In genomic region chr6:157982297-157982579, GRCh38 we compare ENCODE assay signal across 8 cellular contexts. TPM values are rescaled to one million over a fixed set of nuclear protein-coding genes. Genes with fewer than 3 reads are reported as not detected.
DNase-seq lines count a peak whose midpoint lies in the region; ATAC-seq and TF ChIP-seq lines count a peak whose summit lies in the region.

No MANE protein-coding gene starts in this region.

- no peak for TF ChIP-seq CTCF in VCaP (conservative IDR thresholded peaks at IDR 0.05)

- DNase-seq in CD4-positive, alpha-beta memory T cell = peak in 4 of 5 donors; percentile 22 to 62 (median 31)
- DNase-seq in HK-2 (ENCODE audit: unreplicated experiment) (peak; percentile 42), D341Med (ENCODE audit: low spot score) (no peak), NCI-H524 treated with DMSO at 0.1 percent for 48 hours (lab: John Stamatoyannopoulos, UW) (no peak)
- peak in 4 of 10 donors; percentile 17 to 28 (median 24) for DNase-seq in naive thymus-derived CD8-positive, alpha-beta T cell

- peak overlapping the region; percentile 71 for H3K27ac ChIP-seq in CD4-positive, alpha-beta memory T cell (ENCODE audit: low read depth, low read length)
- H3K27ac ChIP-seq in VCaP = peak overlapping the region; percentile 94
- H3K27ac ChIP-seq in esophagus (ENCODE audit: low read depth in 2 of 2, low read length in 1 of 2) = peak overlapping the region; percentile 40 to 86

- no peaks in the 10 kb centered on the region for H3K27me3 ChIP-seq in CD4-positive, alpha-beta memory T cell (ENCODE audit: insufficient read depth, low read length)
- H3K27me3 ChIP-seq in esophagus (ENCODE audit: control insufficient read depth in 1 of 2, insufficient read depth in 2 of 2, low read length in 2 of 2) = no peaks in the 10 kb centered on the region

- intact Hi-C loops in CD4-positive, alpha-beta memory T cell (cut with micrococcal nuclease) = loop anchor here (5.0 kb wide), 3 partner anchors 185 to 600 kb away; partner anchors contain the start of genes GTF2H5, SERAC1 and ZDHHC14

- peaks cover 0 to 7% of the 10 kb centered on the region in 2 donors for H3K36me3 Mint-ChIP-seq in CD4-positive, alpha-beta memory T cell
- H3K36me3 Mint-ChIP-seq in naive thymus-derived CD8-positive, alpha-beta T cell = no peaks in the 10 kb centered on the region

- H3K4me3 ChIP-seq in CD4-positive, alpha-beta memory T cell (ENCODE audit: low read length in 2 of 2) = peak overlapping the region; percentile 76 to 77
- peak overlapping the region; percentile 89 to 98 for H3K4me3 ChIP-seq in esophagus (ENCODE audit: low read depth in 1 of 2, low read length in 2 of 2)

- H3K27ac Mint-ChIP-seq in CD4-positive, alpha-beta memory T cell = peak overlapping the region; percentile 41 to 91 (median 86)
- H3K27ac Mint-ChIP-seq in naive thymus-derived CD8-positive, alpha-beta T cell = peak overlapping the region; percentile 37 to 93 (median 68)

- no peaks in the 10 kb centered on the region for H3K36me3 ChIP-seq in CD4-positive, alpha-beta memory T cell (ENCODE audit: insufficient read depth, low read length)
- no peaks in the 10 kb centered on the region for H3K36me3 ChIP-seq in esophagus (ENCODE audit: control insufficient read depth in 2 of 2, insufficient read depth in 2 of 2, low read length in 1 of 2)

- POLR2A ChIA-PET in CD4-positive, alpha-beta memory T cell (lab: Charles Lee; ENCODE audit: partially characterized antibody) = interaction anchor here (0.6 to 4.7 kb wide), 10 partner anchors 9 to 659 kb away, joined by 3 to 44 read pairs (median 5); no protein-coding TSS in a partner anchor
- POLR2A ChIA-PET in naive thymus-derived CD8-positive, alpha-beta T cell (lab: Charles Lee) = interaction anchor here (0.6 to 1.5 kb wide), 8 partner anchors 8 to 1126 kb away, joined by 3 to 10 read pairs (median 4); no protein-coding TSS in a partner anchor

- no peaks in the 10 kb centered on the region for H3K27me3 Mint-ChIP-seq in CD4-positive, alpha-beta memory T cell
- peaks cover 0 to 2% (median 0%) of the 10 kb centered on the region in 5 donors for H3K27me3 Mint-ChIP-seq in naive thymus-derived CD8-positive, alpha-beta T cell

- H3K4me3 Mint-ChIP-seq in CD4-positive, alpha-beta memory T cell = peak overlapping the region; percentile 88 to 94 (median 92)
- peak overlapping the region; percentile 74 to 91 (median 83) for H3K4me3 Mint-ChIP-seq in naive thymus-derived CD8-positive, alpha-beta T cell

- CTCF ChIA-PET in CD4-positive, alpha-beta memory T cell (lab: Charles Lee; ENCODE audit: partially characterized antibody) = interaction anchor here (0.6 to 5.0 kb wide), 9 partner anchors 10 to 226 kb away, joined by 3 to 48 read pairs (median 5); no protein-coding TSS in a partner anchor

- H3K4me1 ChIP-seq in CD4-positive, alpha-beta memory T cell (ENCODE audit: insufficient read depth, low read length) = peaks cover 44% of the 10 kb centered on the region
- H3K4me1 ChIP-seq in esophagus (ENCODE audit: control insufficient read depth in 2 of 2, insufficient read depth in 2 of 2, low read length in 1 of 2) = peaks cover 2 to 14% of the 10 kb centered on the region in 2 donors

- 3 to 4% methylated on average over 16 of the region's 16 CpGs for WGBS in esophagus, 2 donors

- ATAC-seq in GM19372 (IDR thresholded peaks at IDR 0.05; ENCODE audit: low read depth, unreplicated experiment) = peak; percentile 21
- peak in 1 of 2 donors; percentile 4 for ATAC-seq in naive thymus-derived CD8-positive, alpha-beta T cell

- H3K9me3 ChIP-seq in CD4-positive, alpha-beta memory T cell (ENCODE audit: control insufficient read depth in 1 of 2, low read length in 2 of 2) = no peaks in the 10 kb centered on the region
- no peaks in the 10 kb centered on the region for H3K9me3 ChIP-seq in esophagus (ENCODE audit: control insufficient read depth in 2 of 2, insufficient read depth in 1 of 2, low read depth in 1 of 2, low read length in 1 of 2)

- peaks cover 24 to 53% (median 39%) of the 10 kb centered on the region in 4 donors for H3K4me1 Mint-ChIP-seq in CD4-positive, alpha-beta memory T cell
- peaks cover 21 to 60% (median 51%) of the 10 kb centered on the region in 4 donors for H3K4me1 Mint-ChIP-seq in naive thymus-derived CD8-positive, alpha-beta T cell

- peaks cover 0 to 2% (median 0%) of the 10 kb centered on the region in 8 donors for H3K9me3 Mint-ChIP-seq in CD4-positive, alpha-beta memory T cell
- H3K9me3 Mint-ChIP-seq in naive thymus-derived CD8-positive, alpha-beta T cell = no peaks in the 10 kb centered on the region

RNA-seq across cellular contexts. Expression of gene SYNJ2, which starts 0.6 kb away (rescaled TPM):
- total RNA-seq in CD4-positive, alpha-beta memory T cell = 10 to 100 TPM; 17.2 to 17.4 TPM
- polyA plus RNA-seq in CD4-positive, alpha-beta memory T cell = 10 to 100 TPM; 14.5 to 14.6 TPM
- 1 to 10 TPM; 5.7 to 8.1 TPM for polyA plus RNA-seq in esophagus
- total RNA-seq in naive thymus-derived CD8-positive, alpha-beta T cell = 10 to 100 TPM; 15.7 to 16.3 TPM
- 1 to 10 TPM; 5.2 to 8.5 (median 8.2) TPM for polyA plus RNA-seq in naive thymus-derived CD8-positive, alpha-beta T cell

Comparison
In these comparisons a context has a peak if more than half of its experiments do, and no peak if none do; other contexts are left out.
1. DNase-seq: peak in CD4-positive, alpha-beta memory T cell (4 of 5) and HK-2 (single experiment); none in D341Med (single experiment) and NCI-H524 treated with DMSO at 0.1 percent for 48 hours (single experiment).
2. Peak in every context shown above with its lines, with median percentiles within 50 percentile points of each other: H3K27ac ChIP-seq.